5 cellular contexts compared by ENCODE assay signal in the genomic region with DNA sequence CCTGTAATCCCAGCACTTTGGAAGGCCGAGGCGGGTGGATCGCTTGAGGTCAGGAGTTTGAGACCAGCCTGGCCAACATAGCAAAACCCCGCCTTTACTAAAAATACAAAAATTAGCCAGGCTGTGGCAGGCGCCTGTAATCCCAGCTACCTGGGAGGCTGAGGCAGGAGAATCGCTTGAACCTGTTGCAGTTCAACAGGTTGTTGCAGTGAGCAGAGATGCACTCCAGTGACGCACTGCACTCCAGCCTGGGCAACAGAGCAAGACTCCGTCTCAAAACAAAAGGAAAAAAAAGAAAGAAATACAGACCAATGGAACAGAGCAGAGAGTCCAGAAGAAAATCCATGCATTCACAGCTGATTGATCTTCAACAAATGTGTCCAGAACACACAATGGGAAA.
A peak's percentile ranks its signal among the peaks of the same experiment; 100 is the strongest.
DNase-seq lines count a peak whose midpoint lies in the region; ATAC-seq, FAIRE-seq and TF ChIP-seq lines count a peak whose summit lies in the region.
"Not testable (repeated sequence)": the region's sequence is repeated elsewhere in the genome, so short reads cannot be mapped to it uniquely, and the experiment has no call there.

No MANE protein-coding gene starts in this region.

- intact Hi-C loops in vagina (cut with DNase I) = not testable (repeated sequence)

- peaks cover 10% of the 10 kb centered on the region; the same call in 1 of the 3 replicates for H3K4me1 ChIP-seq in A549
- H3K4me1 ChIP-seq in HEK293 (ENCODE audit: control insufficient read depth, insufficient read depth, low read length); vagina: not testable (repeated sequence)

- peak overlapping the region; percentile 56; the same call in 1 of the 3 replicates for H3K4me2 ChIP-seq in A549

- ATAC-seq in A549 = not testable (repeated sequence)

- 83% methylated on average over 8 of the region's 8 CpGs for WGBS in A549 (ENCODE audit: missing lambda C conversion rate)

- H3K36me3 ChIP-seq in HEK293 (ENCODE audit: control insufficient read depth in 2 of 2, insufficient read depth in 1 of 2, low read length in 2 of 2); vagina: not testable (repeated sequence)

- H3K9me3 ChIP-seq in A549; HEK293 (ENCODE audit: control insufficient read depth, insufficient read depth, low read depth, low read length); vagina: not testable (repeated sequence)

- H3K27ac ChIP-seq in A549; HEK293 (ENCODE audit: extremely low read depth, low read depth, low read length); vagina: not testable (repeated sequence)

- not testable (repeated sequence) for H3K4me3 ChIP-seq in A549; HEK293 (ENCODE audit: low read depth, low read length); vagina

- DNase-seq in A549 (ENCODE audit: low read depth in 1 of 2, low spot score in 1 of 2) = not testable (repeated sequence)
- peak; percentile 28 for DNase-seq in activated CD8-positive, alpha-beta memory T cell treated with anti-CD3 and anti-CD28 coated beads for 24 hours
- DNase-seq in mesenteric fat pad (ENCODE audit: low spot score) (peak; percentile 43), vagina (ENCODE audit: extremely low spot score in 2 of 2) (peak; percentile 18 to 49)

- not testable (repeated sequence) for TF ChIP-seq POLR2A in A549 (IDR thresholded peaks at IDR 0.05; ENCODE audit: low read length); vagina (IDR thresholded peaks at IDR 0.05)

- not testable (repeated sequence) for TF ChIP-seq RAD21 in A549 (conservative IDR thresholded peaks at IDR 0.05 in 1 of 2, IDR thresholded peaks at IDR 0.05 in 1 of 2)

- FAIRE-seq in A549 (lab: Jason Lieb, UNC) = not testable (repeated sequence)

- not testable (repeated sequence) for H3K27me3 ChIP-seq in vagina

- CTCF ChIA-PET in A549 (lab: Yijun Ruan, JAX) = interaction anchor here (1.0 to 9.6 kb wide), 6 partner anchors 11 to 492 kb away, joined by 3 to 89 read pairs (median 4); no protein-coding TSS in a partner anchor
- CTCF ChIA-PET in HEK293 (lab: Yijun Ruan, JAX) = interaction anchor here (0.7 to 2.8 kb wide), 5 partner anchors 10 to 491 kb away, joined by 3 to 15 read pairs (median 6); no protein-coding TSS in a partner anchor

- POLR2A ChIA-PET in A549 (lab: Yijun Ruan, JAX); HEK293 (lab: Yijun Ruan, JAX): not testable (repeated sequence)

- TF ChIP-seq CTCF in A549 (IDR thresholded peaks at IDR 0.05); HEK293 (tag by site-specific recombination; IDR thresholded peaks at IDR 0.05); vagina (IDR thresholded peaks at IDR 0.05): not testable (repeated sequence)

- TF ChIP-seq EP300 in A549 (IDR thresholded peaks at IDR 0.05) = not testable (repeated sequence)

TF ChIP-seq in HEK293, 187 proteins besides CTCF, POLR2A, EP300 and RAD21:
- peak; percentile 80 for TF ChIP-seq SCRT2 (tag by site-specific recombination; IDR thresholded peaks at IDR 0.05)
- TF ChIP-seq SCRT1 (tag by site-specific recombination; IDR thresholded peaks at IDR 0.05; ENCODE audit: borderline replicate concordance) = peak; percentile 76
